ENCODE assay signal across 13 cellular contexts in the genomic region with DNA sequence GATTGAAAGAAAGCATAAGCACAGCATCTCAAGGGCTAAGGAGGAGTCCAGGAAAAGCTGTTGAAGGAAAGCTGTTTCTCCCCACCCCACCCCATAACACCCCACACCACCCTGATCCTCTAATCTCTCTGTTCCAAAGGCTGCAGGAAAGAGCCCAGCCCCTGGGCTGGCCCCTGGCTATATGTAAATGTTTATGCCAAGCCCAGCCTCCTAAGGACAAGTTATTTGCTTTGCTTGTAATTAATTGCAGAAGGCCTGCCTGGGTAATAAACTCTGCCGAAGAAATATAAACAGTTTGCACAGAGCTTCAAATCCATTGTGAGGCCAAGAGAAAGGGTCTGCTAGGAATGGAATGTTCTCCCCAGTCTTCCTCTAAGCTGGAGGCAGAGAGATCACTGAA. TPM values are rescaled to one million over a fixed set of nuclear protein-coding genes. Genes with fewer than 3 reads are reported as not detected.
DNase-seq lines count a peak whose midpoint lies in the region; ATAC-seq lines count a peak whose summit lies in the region.
"Had no signal": no experiment of that assay in that cellular context is flagged by ENCODE, and none has a peak within 500 bp of the region (broad histone marks: within the 10 kb centered on the region; RNA-seq: fewer than 3 reads in every experiment).

No MANE protein-coding gene starts in this region.

- CTCF ChIA-PET in CD4-positive, alpha-beta memory T cell (lab: Charles Lee; ENCODE audit: partially characterized antibody) = interaction anchor here (0.6 to 8.0 kb wide), 11 partner anchors 11 to 579 kb away, joined by 3 to 128 read pairs (median 13); partner anchors contain the start of gene ARRB1

- peaks cover 44 to 81% (median 60%) of the 10 kb centered on the region in 4 donors for H3K4me1 Mint-ChIP-seq in CD4-positive, alpha-beta memory T cell

- ATAC-seq in HG02642 (IDR thresholded peaks at IDR 0.05; ENCODE audit: poor library complexity, unreplicated experiment) (no peak), GM19463 (IDR thresholded peaks at IDR 0.05; ENCODE audit: unreplicated experiment) (no peak)

- peak overlapping the region in 2 of 8 donors; percentile 43 to 71 for H3K4me3 Mint-ChIP-seq in CD4-positive, alpha-beta memory T cell
- H3K4me3 Mint-ChIP-seq: HFFc6 had no signal

- H3K27ac ChIP-seq in CD4-positive, alpha-beta memory T cell (ENCODE audit: low read depth, low read length) = no peak overlapping the region
- H3K27ac ChIP-seq in HUES6 (ENCODE audit: low read depth, low read length) (peak overlapping the region; percentile 99), caudate nucleus (ENCODE audit: low read depth, low read length) (peak overlapping the region; percentile 21), muscle layer of duodenum (ENCODE audit: low read length) (peak overlapping the region; percentile 81)

- H3K36me3 ChIP-seq in CD4-positive, alpha-beta memory T cell (ENCODE audit: insufficient read depth, low read length) = no peaks in the 10 kb centered on the region
- H3K36me3 ChIP-seq in HUES6 (ENCODE audit: control insufficient read depth, insufficient read depth, low read length) (peaks cover 9% of the 10 kb centered on the region; the same call in 1 of the 2 replicates), muscle layer of duodenum (ENCODE audit: control insufficient read depth in 1 of 2, insufficient read depth in 2 of 2, low read length in 2 of 2) (no peaks in the 10 kb centered on the region)

- H3K4me1 ChIP-seq in CD4-positive, alpha-beta memory T cell (ENCODE audit: insufficient read depth, low read length) = peaks cover 56% of the 10 kb centered on the region
- H3K4me1 ChIP-seq in HUES6 (ENCODE audit: control insufficient read depth, insufficient read depth, low read length) = peaks cover 76% of the 10 kb centered on the region
- peaks cover 40 to 75% of the 10 kb centered on the region in 2 donors for H3K4me1 ChIP-seq in muscle layer of duodenum (ENCODE audit: control insufficient read depth in 1 of 2, insufficient read depth in 2 of 2, low read length in 2 of 2)

- POLR2A ChIA-PET in CD4-positive, alpha-beta memory T cell (lab: Charles Lee; ENCODE audit: partially characterized antibody) = interaction anchor here (0.7 to 2.9 kb wide), 7 partner anchors 10 to 55 kb away, joined by 3 to 28 read pairs (median 8); partner anchors contain the start of gene ARRB1

- intact Hi-C loops in CD4-positive, alpha-beta memory T cell (cut with micrococcal nuclease) = no loop called here

- DNase-seq in CD4-positive, alpha-beta memory T cell = no peak
- DNase-seq in caudate nucleus (lab: John Stamatoyannopoulos, UW) (no peak), NCI-H2107 treated with DMSO at 0.1 percent for 48 hours (lab: John Stamatoyannopoulos, UW; ENCODE audit: unreplicated experiment) (no peak), GOT3 (lab: John Stamatoyannopoulos, UW) (no peak)
- DNase-seq: activated CD8-positive, alpha-beta memory T cell treated with anti-CD3 and anti-CD28 coated beads, Interleukin-2, amount 50 U/mL, for 48 hours; HFFc6; NCI-H2029; posterior cingulate gyrus; SHP77 had no signal

- H3K9ac ChIP-seq in HUES6 (ENCODE audit: low read length) = peak overlapping the region; percentile 94

- H3K9me3 ChIP-seq in CD4-positive, alpha-beta memory T cell (ENCODE audit: control insufficient read depth in 1 of 2, low read length in 2 of 2) = no peaks in the 10 kb centered on the region
- H3K9me3 ChIP-seq in HUES6 (ENCODE audit: control insufficient read depth, insufficient read depth, low read depth, low read length) = no peaks in the 10 kb centered on the region
- H3K9me3 ChIP-seq in muscle layer of duodenum (ENCODE audit: control insufficient read depth in 1 of 2, low read length in 2 of 2) = no peaks in the 10 kb centered on the region

- H3K27me3 ChIP-seq in CD4-positive, alpha-beta memory T cell (ENCODE audit: insufficient read depth, low read length) = no peaks in the 10 kb centered on the region
- H3K27me3 ChIP-seq in HUES6 (ENCODE audit: control insufficient read depth, insufficient read depth, low read length) (no peaks in the 10 kb centered on the region), muscle layer of duodenum (ENCODE audit: low read depth, low read length) (no peaks in the 10 kb centered on the region)

- no peak overlapping the region for H3K4me3 ChIP-seq in CD4-positive, alpha-beta memory T cell (ENCODE audit: low read length in 2 of 2)
- no peak overlapping the region; the same call in 1 of the 2 replicates for H3K4me3 ChIP-seq in HUES6 (ENCODE audit: low read depth, low read length)
- H3K4me3 ChIP-seq in muscle layer of duodenum (ENCODE audit: low read depth in 1 of 2, low read length in 2 of 2) = peak overlapping the region in 1 of 2 donors; percentile 14

- H3K9me3 Mint-ChIP-seq in CD4-positive, alpha-beta memory T cell = peaks cover 0 to 2% (median 0%) of the 10 kb centered on the region in 8 donors

- H3K27ac Mint-ChIP-seq in CD4-positive, alpha-beta memory T cell = peak overlapping the region; percentile 16 to 91 (median 85)
- H3K27ac Mint-ChIP-seq: HFFc6 had no signal

- no peaks in the 10 kb centered on the region for H3K27me3 Mint-ChIP-seq in CD4-positive, alpha-beta memory T cell

- peaks cover 2 to 8% of the 10 kb centered on the region in 2 donors for H3K36me3 Mint-ChIP-seq in CD4-positive, alpha-beta memory T cell

RNA-seq across cellular contexts. Expression of gene ARRB1, which starts 21.2 kb away (rescaled TPM):
- total RNA-seq in CD4-positive, alpha-beta memory T cell = 10 to 100 TPM; 45.0 to 47.5 TPM
- polyA plus RNA-seq in CD4-positive, alpha-beta memory T cell = 1 to 10 TPM; 6.6 to 7.9 TPM
